In genomic region chr2:112542123-112542973, GRCh38 we compare ENCODE assay signal across 8 cellular contexts. TPM values are rescaled to one million over a fixed set of nuclear protein-coding genes. Genes with fewer than 3 reads are reported as not detected.
DNase-seq lines count a peak whose midpoint lies in the region; ATAC-seq and TF ChIP-seq lines count a peak whose summit lies in the region.

TSS of gene POLR1B (plus strand) at chr2:112542465. CDS start at chr2:112542495, 30 bp downstream.

- H3K4me1 Mint-ChIP-seq in T-helper 17 cell = peaks cover 10% of the 10 kb centered on the region

- no peaks in the 10 kb centered on the region for H3K9me3 ChIP-seq in T-helper 17 cell (ENCODE audit: control insufficient read depth, low read length, poor library complexity, severe bottlenecking)
- H3K9me3 ChIP-seq in ascending aorta = no peaks in the 10 kb centered on the region
- H3K9me3 ChIP-seq in right cardiac atrium (ENCODE audit: control insufficient read depth, low read length) = no peaks in the 10 kb centered on the region
- H3K9me3 ChIP-seq in vagina = no peaks in the 10 kb centered on the region

- H3K27me3 Mint-ChIP-seq in T-helper 17 cell = no peaks in the 10 kb centered on the region

- H3K36me3 ChIP-seq in ascending aorta (peaks cover under 1 to 5% of the 10 kb centered on the region in 2 donors), vagina (peaks cover 0 to 7% of the 10 kb centered on the region in 2 donors)

- H3K4me3 ChIP-seq in ascending aorta (peak within 1 kb of the TSS; percentile 86), right cardiac atrium (ENCODE audit: low read length) (peak within 1 kb of the TSS; percentile 77), vagina (peak within 1 kb of the TSS; percentile 84 to 89)

- peak; percentile 53 for ATAC-seq in GM18499 (IDR thresholded peaks at IDR 0.05; ENCODE audit: insufficient read depth, unreplicated experiment)
- peak; percentile 83 for ATAC-seq in HG02852 (IDR thresholded peaks at IDR 0.05; ENCODE audit: unreplicated experiment)
- ATAC-seq in T-helper 17 cell = peak; percentile 88
- ATAC-seq in right cardiac atrium = peak; percentile 97 to 98

- TF ChIP-seq CTCF in ascending aorta (IDR thresholded peaks at IDR 0.05) (no peak), vagina (IDR thresholded peaks at IDR 0.05) (no peak)

- H3K27me3 ChIP-seq in ascending aorta (no peaks in the 10 kb centered on the region), right cardiac atrium (ENCODE audit: control insufficient read depth, insufficient read depth) (no peaks in the 10 kb centered on the region), vagina (no peaks in the 10 kb centered on the region)

- H3K27ac Mint-ChIP-seq in T-helper 17 cell = no peak within 1 kb of the TSS

- no peak within 1 kb of the TSS for H3K4me3 Mint-ChIP-seq in T-helper 17 cell

- peak within 1 kb of the TSS; percentile 91 to 93 for H3K27ac ChIP-seq in ascending aorta
- H3K27ac ChIP-seq in right cardiac atrium (ENCODE audit: low read length) = peak within 1 kb of the TSS; percentile 81
- peak within 1 kb of the TSS; percentile 88 for H3K27ac ChIP-seq in vagina

- H3K4me1 ChIP-seq in ascending aorta = peaks cover 3 to 11% of the 10 kb centered on the region in 2 donors
- H3K4me1 ChIP-seq in right cardiac atrium (ENCODE audit: control insufficient read depth, insufficient read depth, low read length) = peaks cover 2% of the 10 kb centered on the region
- peaks cover 17% of the 10 kb centered on the region for H3K4me1 ChIP-seq in vagina

- H3K36me3 Mint-ChIP-seq in T-helper 17 cell (ENCODE audit: low read depth) = peaks cover 6% of the 10 kb centered on the region

- under 1% methylated on average over 66 of the region's 66 CpGs for WGBS in right cardiac atrium

- TF ChIP-seq POLR2A in vagina (IDR thresholded peaks at IDR 0.05) = peak in 1 of 2 donors; percentile 4

- intact Hi-C loops in ascending aorta (cut with DNase I) (loop anchor here (1.0 kb wide), 3 partner anchors 42 to 103 kb away; partner anchors contain the start of genes CHCHD5 and SLC20A1), right cardiac atrium (cut with DNase I) (no loop called here), vagina (cut with DNase I) (no loop called here)

- peak; percentile 93 for DNase-seq in NCI-H146 (lab: John Stamatoyannopoulos, UW)
- DNase-seq in T-helper 17 cell = peak in 2 of 3 donors; percentile 51 to 57
- peak; percentile 19 to 90 for DNase-seq in ascending aorta (ENCODE audit: low spot score in 2 of 2)
- peak; percentile 86 to 93 (median 92) for DNase-seq in right cardiac atrium
- peak; percentile 13 for DNase-seq in putamen (ENCODE audit: low spot score)
- DNase-seq in vagina (ENCODE audit: extremely low spot score in 2 of 2) = no peak

RNA-seq across cellular contexts. Expression of gene POLR1B, which starts in this region (rescaled TPM):
- total RNA-seq in T-helper 17 cell = 10 to 100 TPM; 15.2 to 23.5 TPM
- 3.6 TPM for total RNA-seq in ascending aorta
- total RNA-seq in right cardiac atrium = 10 to 100 TPM in 3 of 4 donors, 1 to 10 TPM in 1; 9.9 to 13.8 (median 10.7) TPM
- polyA plus RNA-seq in right cardiac atrium = 3.1 TPM
- 13.3 TPM for total RNA-seq in vagina

Comparison
In these comparisons a context has a peak if more than half of its experiments do, and no peak if none do; other contexts are left out.
1. DNase-seq: peak in NCI-H146 (single experiment), T-helper 17 cell (2 of 3), ascending aorta (2 of 2), right cardiac atrium (3 of 3) and putamen (single experiment); none in vagina (0 of 2).
2. Peak in every context shown above with its lines, with median percentiles within 50 percentile points of each other: ATAC-seq, H3K27ac ChIP-seq and H3K4me3 ChIP-seq.